ENCODE assay signal across 1 cellular context in the genomic region with DNA sequence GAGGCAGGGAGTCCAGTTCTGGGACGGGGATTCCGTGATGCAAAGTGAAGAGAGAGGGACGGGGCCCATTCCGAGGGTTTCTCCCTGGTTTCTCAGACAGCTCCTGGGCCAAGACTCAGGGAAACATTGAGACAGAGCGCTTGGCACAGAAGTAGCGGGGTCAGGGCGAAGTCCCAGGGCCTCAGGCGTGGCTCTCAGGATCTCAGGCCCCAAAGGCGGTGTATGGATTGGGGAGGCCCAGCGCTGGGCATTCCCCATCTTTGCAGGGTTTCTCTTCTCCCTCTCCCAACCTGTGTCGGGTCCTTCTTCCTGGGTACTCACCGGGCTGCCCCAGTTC.
TF ChIP-seq lines count a peak whose summit lies in the region.

No MANE protein-coding gene starts in this region.

TF ChIP-seq in WTC11, 78 proteins besides CTCF, POLR2A, EP300 and RAD21 (continued from another document):
- TF ChIP-seq, protein P1, sequence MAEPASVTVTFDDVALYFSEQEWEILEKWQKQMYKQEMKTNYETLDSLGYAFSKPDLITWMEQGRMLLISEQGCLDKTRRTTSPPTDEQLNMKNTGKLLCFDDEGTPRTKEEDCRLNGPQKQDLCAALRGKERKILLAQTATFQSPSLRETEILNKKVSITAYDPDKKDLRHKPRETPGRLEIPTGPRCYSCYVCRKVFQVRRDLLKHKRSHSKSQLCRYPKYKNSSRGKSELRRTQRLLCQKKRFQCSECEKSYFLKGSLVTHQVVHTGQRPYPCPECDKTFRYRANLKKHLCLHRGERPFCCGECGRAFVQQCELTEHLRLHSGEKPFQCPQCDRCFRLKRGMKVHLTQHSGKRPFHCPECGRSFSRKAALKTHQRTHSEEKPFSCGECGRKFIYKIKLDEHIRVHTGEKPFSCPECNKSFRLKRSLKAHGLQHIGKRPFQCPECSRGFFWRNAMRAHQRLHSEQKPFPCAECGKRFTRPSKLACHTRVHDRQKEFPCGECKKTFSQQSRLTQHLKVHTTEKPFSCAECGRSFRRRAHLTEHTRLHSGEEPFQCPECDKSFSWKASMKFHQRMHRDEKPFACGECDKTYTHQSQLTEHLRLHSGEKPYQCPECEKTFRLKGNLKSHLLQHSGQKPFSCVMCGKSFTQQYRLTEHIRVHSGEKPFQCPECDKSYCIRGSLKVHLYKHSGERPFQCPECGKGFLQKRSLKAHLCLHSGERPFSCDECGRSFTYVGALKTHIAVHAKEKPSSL (CRISPR knock-in tag; conservative IDR thresholded peaks at IDR 0.05), result no peak
